17 cellular contexts compared by ENCODE assay signal in the genomic region with DNA sequence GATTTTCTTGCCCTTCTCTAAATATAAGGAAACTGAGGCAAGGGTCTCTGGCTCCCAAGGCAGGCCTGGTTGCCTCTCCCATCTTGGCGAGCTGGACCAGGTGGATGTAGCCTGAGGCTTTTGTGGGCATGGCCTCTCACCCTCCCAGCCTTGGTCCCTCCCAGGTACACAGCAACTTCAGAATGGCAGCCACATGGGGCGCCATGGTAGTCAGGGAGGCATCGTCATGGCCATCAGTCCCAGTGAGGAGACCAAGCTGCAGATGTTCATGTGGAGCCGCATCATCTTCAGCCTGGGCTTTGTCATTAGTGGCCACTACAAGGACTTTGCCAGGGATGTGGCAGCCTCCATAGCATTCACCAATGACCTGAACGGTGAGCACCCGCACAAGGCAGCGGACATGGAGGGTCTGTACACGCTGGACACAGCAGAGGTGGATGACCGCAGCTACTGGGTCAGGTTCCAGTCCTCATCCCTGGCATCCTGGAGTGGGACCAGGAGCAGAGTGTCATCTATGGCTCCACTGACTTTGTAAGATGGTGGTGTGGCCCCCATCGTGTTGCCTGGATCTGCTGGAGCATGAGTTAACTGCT.
A peak's percentile ranks its signal among the peaks of the same experiment; 100 is the strongest.
DNase-seq lines count a peak whose midpoint lies in the region; ATAC-seq and TF ChIP-seq lines count a peak whose summit lies in the region.
"Had no signal": no experiment of that assay in that cellular context is flagged by ENCODE, and none has a peak within 500 bp of the region (broad histone marks: within the 10 kb centered on the region; RNA-seq: fewer than 3 reads in every experiment).

No MANE protein-coding gene starts in this region.

- ATAC-seq in activated T-helper 17 cell treated with anti-CD3 and anti-CD28 coated beads, Interleukin-2, amount 50 U/mL, for 72 hours (replicated peaks), result no peak
- ATAC-seq in GM19452 (IDR thresholded peaks at IDR 0.05; ENCODE audit: unreplicated experiment) (no peak), HG02970 (IDR thresholded peaks at IDR 0.05; ENCODE audit: low FRiP score, unreplicated experiment) (no peak)
- ATAC-seq: A549 had no signal

- TF ChIP-seq CTCF in neural crest cell (conservative IDR thresholded peaks at IDR 0.05), result no peak

- H3K9me3 ChIP-seq in CD4-positive, alpha-beta memory T cell (ENCODE audit: control insufficient read depth in 1 of 2, low read length in 2 of 2), result no peaks in the 10 kb centered on the region
- H3K9me3 ChIP-seq: A549 had no signal

- CTCF ChIA-PET in CD4-positive, alpha-beta memory T cell (lab: Charles Lee; ENCODE audit: partially characterized antibody), result interaction anchor here (1.0 to 1.3 kb wide), 2 partner anchors 11 to 249 kb away, joined by 3 read pairs; no protein-coding TSS in a partner anchor

- H3K4me1 ChIP-seq in CD4-positive, alpha-beta memory T cell (ENCODE audit: insufficient read depth, low read length), result peaks cover 17% of the 10 kb centered on the region
- H3K4me1 ChIP-seq: A549 had no signal

- H3K27me3 Mint-ChIP-seq in activated T-cell treated with anti-CD3 and anti-CD28 coated beads, Interleukin-2, amount 50 U/mL, for 24 hours, result no peaks in the 10 kb centered on the region
- H3K27me3 Mint-ChIP-seq in CD4-positive, alpha-beta memory T cell, result no peaks in the 10 kb centered on the region
- no peaks in the 10 kb centered on the region for H3K27me3 Mint-ChIP-seq in activated T-helper 17 cell treated with anti-CD3 and anti-CD28 coated beads, Interleukin-2, amount 50 U/mL, for 72 hours
- no peaks in the 10 kb centered on the region for H3K27me3 Mint-ChIP-seq in neural crest cell (ENCODE audit: low read depth)

- no peak overlapping the region for H3K27ac ChIP-seq in CD4-positive, alpha-beta memory T cell (ENCODE audit: low read depth, low read length)
- H3K27ac ChIP-seq: A549 had no signal

- H3K36me3 ChIP-seq in CD4-positive, alpha-beta memory T cell (ENCODE audit: insufficient read depth, low read length), result peaks cover 57% of the 10 kb centered on the region

- H3K27me3 ChIP-seq in CD4-positive, alpha-beta memory T cell (ENCODE audit: insufficient read depth, low read length), result no peaks in the 10 kb centered on the region

- H3K9me3 Mint-ChIP-seq in activated T-cell treated with anti-CD3 and anti-CD28 coated beads, Interleukin-2, amount 50 U/mL, for 24 hours, result no peaks in the 10 kb centered on the region
- H3K9me3 Mint-ChIP-seq in CD4-positive, alpha-beta memory T cell, result no peaks in the 10 kb centered on the region
- no peaks in the 10 kb centered on the region for H3K9me3 Mint-ChIP-seq in activated T-helper 17 cell treated with anti-CD3 and anti-CD28 coated beads, Interleukin-2, amount 50 U/mL, for 72 hours
- H3K9me3 Mint-ChIP-seq in neural crest cell, result no peaks in the 10 kb centered on the region

- DNase-seq in activated T-cell treated with anti-CD3 and anti-CD28 coated beads, Interleukin-2, amount 50 U/mL, for 24 hours, result no peak
- no peak for DNase-seq in activated T-cell treated with anti-CD3 and anti-CD28 coated beads for 4 hours
- no peak for DNase-seq in CD4-positive, alpha-beta memory T cell
- DNase-seq in neural crest cell (ENCODE audit: low read depth, low spot score), result no peak
- DNase-seq in posterior vena cava (ENCODE audit: low spot score), result no peak
- DNase-seq: AML-193, GF-D8, Kasumi-1, NCI-H1417, NCI-H1930, NCI-H2171 treated with DMSO at 0.1 percent for 48 hours, NCI-H510A, SIG-M5 had no signal

- POLR2A ChIA-PET in CD4-positive, alpha-beta memory T cell (lab: Charles Lee; ENCODE audit: partially characterized antibody), result interaction anchor here (0.6 kb wide), 1 partner anchor 12 kb away, joined by 3 read pairs; no protein-coding TSS in a partner anchor

- peaks cover 41% of the 10 kb centered on the region for H3K4me1 Mint-ChIP-seq in activated T-cell treated with anti-CD3 and anti-CD28 coated beads, Interleukin-2, amount 50 U/mL, for 24 hours (ENCODE audit: low read depth)
- H3K4me1 Mint-ChIP-seq in CD4-positive, alpha-beta memory T cell, result peaks cover 9 to 33% (median 23%) of the 10 kb centered on the region in 4 donors
- H3K4me1 Mint-ChIP-seq in activated T-helper 17 cell treated with anti-CD3 and anti-CD28 coated beads, Interleukin-2, amount 50 U/mL, for 72 hours, result peaks cover 17% of the 10 kb centered on the region
- H3K4me1 Mint-ChIP-seq in neural crest cell, result peaks cover 3% of the 10 kb centered on the region

- peak overlapping the region; percentile 44 for H3K27ac Mint-ChIP-seq in activated T-cell treated with anti-CD3 and anti-CD28 coated beads, Interleukin-2, amount 50 U/mL, for 24 hours
- H3K27ac Mint-ChIP-seq in CD4-positive, alpha-beta memory T cell, result peak overlapping the region in 4 of 7 donors; percentile 22 to 71 (median 52)
- peak overlapping the region; percentile 14 for H3K27ac Mint-ChIP-seq in activated T-helper 17 cell treated with anti-CD3 and anti-CD28 coated beads, Interleukin-2, amount 50 U/mL, for 72 hours
- H3K27ac Mint-ChIP-seq in neural crest cell (ENCODE audit: unreplicated experiment), result no peak overlapping the region

- intact Hi-C loops in CD4-positive, alpha-beta memory T cell (cut with micrococcal nuclease), result no loop called here
- intact Hi-C loops in posterior vena cava (cut with DNase I), result no loop called here

- H3K4me3 Mint-ChIP-seq in activated T-cell treated with anti-CD3 and anti-CD28 coated beads, Interleukin-2, amount 50 U/mL, for 24 hours, result no peak overlapping the region
- H3K4me3 Mint-ChIP-seq in CD4-positive, alpha-beta memory T cell, result peak overlapping the region in 1 of 8 donors; percentile 21
- no peak overlapping the region for H3K4me3 Mint-ChIP-seq in activated T-helper 17 cell treated with anti-CD3 and anti-CD28 coated beads, Interleukin-2, amount 50 U/mL, for 72 hours
- H3K4me3 Mint-ChIP-seq in neural crest cell, result peak overlapping the region; percentile 27

- no peak overlapping the region for H3K4me3 ChIP-seq in CD4-positive, alpha-beta memory T cell (ENCODE audit: low read length in 2 of 2)
- H3K4me3 ChIP-seq: A549 had no signal

- H3K36me3 Mint-ChIP-seq in activated T-cell treated with anti-CD3 and anti-CD28 coated beads, Interleukin-2, amount 50 U/mL, for 24 hours (ENCODE audit: low read depth), result peaks cover 72% of the 10 kb centered on the region
- peaks cover 20 to 63% of the 10 kb centered on the region in 2 donors for H3K36me3 Mint-ChIP-seq in CD4-positive, alpha-beta memory T cell
- H3K36me3 Mint-ChIP-seq in activated T-helper 17 cell treated with anti-CD3 and anti-CD28 coated beads, Interleukin-2, amount 50 U/mL, for 72 hours (ENCODE audit: low read depth), result peaks cover 75% of the 10 kb centered on the region
- no peaks in the 10 kb centered on the region for H3K36me3 Mint-ChIP-seq in neural crest cell (ENCODE audit: low read depth)
